In the genomic region with DNA sequence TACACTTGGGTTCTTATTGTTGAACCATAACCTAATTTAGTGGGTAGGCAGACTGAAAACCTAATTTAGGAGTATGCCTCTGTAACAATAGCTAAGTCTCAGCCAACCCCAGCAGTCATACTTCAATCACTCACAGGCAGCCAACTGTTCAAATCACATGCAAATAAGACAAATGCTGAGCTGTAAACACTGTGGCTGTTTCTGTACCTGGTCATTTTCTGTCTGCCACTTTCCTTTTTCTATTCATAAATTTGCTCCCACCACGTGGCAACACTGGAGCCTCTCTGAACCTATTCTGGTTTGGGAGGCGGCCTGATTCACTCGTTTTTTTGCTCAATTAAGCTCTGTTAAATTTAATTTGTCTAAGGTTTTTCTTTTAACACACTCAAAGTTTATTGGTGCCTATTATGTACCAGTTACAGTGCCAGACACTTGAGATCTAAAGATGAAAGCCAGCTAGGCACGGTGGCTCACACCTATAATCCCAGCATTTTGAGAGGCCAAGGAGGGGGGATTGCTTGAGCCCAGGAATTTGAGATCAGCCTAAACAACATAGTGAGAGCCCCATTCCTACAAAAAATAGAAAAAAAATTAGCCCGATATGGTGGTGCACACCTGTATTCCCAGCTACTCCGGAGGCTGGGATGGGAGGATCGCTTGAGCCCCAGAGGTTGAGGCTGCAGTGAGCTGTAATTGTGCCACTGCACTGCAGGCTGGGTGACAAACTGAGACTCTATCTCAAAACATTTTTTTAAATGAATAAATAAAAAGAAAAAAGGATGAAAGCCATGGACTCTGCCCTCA, we compare ENCODE assay signal across 19 cellular contexts. TPM values are rescaled to one million over a fixed set of nuclear protein-coding genes. Genes with fewer than 3 reads are reported as not detected.
DNase-seq lines count a peak whose midpoint lies in the region; ATAC-seq, FAIRE-seq and TF ChIP-seq lines count a peak whose summit lies in the region.
"Had no signal": no experiment of that assay in that cellular context is flagged by ENCODE, and none has a peak within 500 bp of the region (broad histone marks: within the 10 kb centered on the region; RNA-seq: fewer than 3 reads in every experiment).

No MANE protein-coding gene starts in this region.

- H2BK120ac ChIP-seq in H9 (ENCODE audit: low read depth, low read length, poor library complexity, severe bottlenecking) (no peak overlapping the region), H1 (replicated peaks; ENCODE audit: low read depth, low read length) (no peak overlapping the region), trophoblast cell (ENCODE audit: insufficient read depth, low read length, poor library complexity) (no peak overlapping the region)

- H2BK5ac ChIP-seq in H9 (ENCODE audit: insufficient read length, low read length) (no peak overlapping the region), H1 (ENCODE audit: low read depth, low read length) (no peak overlapping the region), trophoblast cell (ENCODE audit: low read depth, low read length, poor library complexity) (no peak overlapping the region)

- H3K23ac ChIP-seq in H9 (ENCODE audit: insufficient read length, low read depth, low read length) (no peak overlapping the region), H1 (ENCODE audit: insufficient read length) (no peak overlapping the region), trophoblast cell (ENCODE audit: low read length) (no peak overlapping the region)

- no peak overlapping the region for H3K27ac Mint-ChIP-seq in H9
- H3K27ac Mint-ChIP-seq: T-helper 2 cell treated with Interferon-gamma antibody and Interleukin-4, amounts not matched to agents 5 μg/mL and 100 μg/mL, for 36 hours had no signal

- H3K27me3 Mint-ChIP-seq in H9 (ENCODE audit: low read depth) = peaks cover 3% of the 10 kb centered on the region

- H4K91ac ChIP-seq in H9 (ENCODE audit: insufficient read length, low read depth, low read length) (no peak overlapping the region), H1 (replicated peaks; ENCODE audit: insufficient read length, low read length) (no peak overlapping the region), trophoblast cell (ENCODE audit: low read depth, low read length) (no peak overlapping the region)

- H3K4ac ChIP-seq in H9 (ENCODE audit: low read depth, low read length) = no peak overlapping the region
- H3K4ac ChIP-seq in H1 (replicated peaks; ENCODE audit: insufficient read length, low read depth, low read length) = no peak overlapping the region
- H3K4ac ChIP-seq in trophoblast cell (ENCODE audit: low read depth, low read length) = no peak overlapping the region

- H3K23me2 ChIP-seq in H9 (ENCODE audit: insufficient read length, low read depth, low read length, poor library complexity, severe bottlenecking) (no peaks in the 10 kb centered on the region), H1 (ENCODE audit: low read depth, low read length) (no peaks in the 10 kb centered on the region)

- H4K8ac ChIP-seq in H9 (replicated peaks; ENCODE audit: insufficient read length, low read depth, low read length) (no peak overlapping the region), H1 (ENCODE audit: extremely low read depth, insufficient read depth, low read length) (no peak overlapping the region), trophoblast cell (ENCODE audit: low read depth, low read length) (no peak overlapping the region)

- no peak for TF ChIP-seq POLR2A in H1 (IDR thresholded peaks at IDR 0.05; ENCODE audit: control extremely low read depth in 1 of 2, low read depth in 2 of 2, low read length in 2 of 2)

- FAIRE-seq in H1 (lab: Jason Lieb, UNC) = no peak
- FAIRE-seq: H54, K562 had no signal

- H3K4me1 ChIP-seq in H9 (ENCODE audit: insufficient read depth, low read length) (peaks cover 3% of the 10 kb centered on the region; the same call in 1 of the 2 replicates), H1 (replicated peaks in 1 of 4; ENCODE audit: control insufficient read depth in 3 of 4, insufficient read depth in 4 of 4, low read length in 3 of 4) (peaks cover 0 to 5% (median 4%) of the 10 kb centered on the region in 4 experiments; a peak in 5 of 7 replicates), trophoblast cell (ENCODE audit: control insufficient read depth in 1 of 2, insufficient read depth in 2 of 2, low read length in 2 of 2) (peaks cover 11 to 15% of the 10 kb centered on the region in 2 experiments)

- H2AFZ ChIP-seq in H9 (ENCODE audit: low read length) (no peak overlapping the region), H1 (ENCODE audit: low read length) (peak overlapping the region; percentile 65; the same call in 1 of the 2 replicates), trophoblast cell (ENCODE audit: insufficient read depth, low read length, poor library complexity) (no peak overlapping the region)

- H3K27ac ChIP-seq in H9 (ENCODE audit: insufficient read length, low read depth, low read length) (no peak overlapping the region), H1 (ENCODE audit: low read depth, low read length) (no peak overlapping the region), trophoblast cell (ENCODE audit: low read depth, low read length) (no peak overlapping the region)

- no peak overlapping the region for H3K4me3 ChIP-seq in H1 (ENCODE audit: extremely low read depth in 1 of 4, insufficient read depth in 2 of 4, low read depth in 3 of 4, low read length in 4 of 4)
- no peak overlapping the region for H3K4me3 ChIP-seq in trophoblast cell (ENCODE audit: low read depth, low read length)
- H3K4me3 ChIP-seq in H7 (ENCODE audit: insufficient read depth, low read depth, low read length) = no peak overlapping the region
- H3K4me3 ChIP-seq: K562 had no signal

- peaks cover 2% of the 10 kb centered on the region; the same call in 1 of the 2 replicates for H3K27me3 ChIP-seq in H9 (ENCODE audit: insufficient read depth, low read length)
- no peaks in the 10 kb centered on the region for H3K27me3 ChIP-seq in H1 (replicated peaks in 1 of 4; ENCODE audit: control insufficient read depth in 3 of 4, extremely low read depth in 1 of 4, insufficient read depth in 3 of 4, low read length in 3 of 4)
- H3K27me3 ChIP-seq in trophoblast cell (ENCODE audit: insufficient read depth, low read length) = no peaks in the 10 kb centered on the region
- H3K27me3 ChIP-seq in H7 (ENCODE audit: control insufficient read depth, insufficient read depth, low read length) = no peaks in the 10 kb centered on the region

- H2BK12ac ChIP-seq in H9 (ENCODE audit: insufficient read length, low read depth, low read length) (no peak overlapping the region), H1 (ENCODE audit: low read depth, low read length) (no peak overlapping the region), trophoblast cell (ENCODE audit: low read length) (no peak overlapping the region)

- no peak overlapping the region for H3T11ph ChIP-seq in H9 (ENCODE audit: low read length)

- H3K4me2 ChIP-seq in H9 (ENCODE audit: insufficient read depth, insufficient read length, low read length) (no peak overlapping the region), H1 (ENCODE audit: insufficient read depth in 1 of 2, low read depth in 2 of 2, low read length in 2 of 2) (no peak overlapping the region), trophoblast cell (ENCODE audit: low read length) (no peak overlapping the region)
- H3K4me2 ChIP-seq: SK-N-SH had no signal

- no peak overlapping the region for H4K12ac ChIP-seq in trophoblast cell (ENCODE audit: low read depth, low read length)

- no peaks in the 10 kb centered on the region for H3K9me3 Mint-ChIP-seq in H9
- H3K9me3 Mint-ChIP-seq: T-helper 2 cell treated with Interferon-gamma antibody and Interleukin-4, amounts not matched to agents 5 μg/mL and 100 μg/mL, for 36 hours had no signal

- TF ChIP-seq CTCF in H9 (conservative IDR thresholded peaks at IDR 0.05) (no peak), H1 (IDR thresholded peaks at IDR 0.05; ENCODE audit: control extremely low read depth in 1 of 3, insufficient read depth in 1 of 3, low read depth in 1 of 3, low read length in 3 of 3) (no peak)

- H4K20me1 ChIP-seq in H9 (ENCODE audit: control insufficient read depth, insufficient read depth, insufficient read length) = no peaks in the 10 kb centered on the region
- H4K20me1 ChIP-seq in H1 (replicated peaks in 1 of 2; ENCODE audit: control insufficient read depth in 1 of 2, insufficient read depth in 2 of 2, low read length in 2 of 2) = no peaks in the 10 kb centered on the region

- H3K14ac ChIP-seq in H9 (ENCODE audit: insufficient read depth, low read length) (no peak overlapping the region), H1 (ENCODE audit: insufficient read length) (no peak overlapping the region), trophoblast cell (ENCODE audit: low read length) (no peak overlapping the region)

- H3K18ac ChIP-seq in H9 (ENCODE audit: insufficient read length, low read depth, low read length) = no peak overlapping the region
- no peak overlapping the region for H3K18ac ChIP-seq in H1 (ENCODE audit: extremely low read depth, low read length)
- H3K18ac ChIP-seq in trophoblast cell (ENCODE audit: low read length) = no peak overlapping the region

- H3K56ac ChIP-seq in H9 (ENCODE audit: insufficient read length, low read depth, low read length) = no peak overlapping the region
- H3K56ac ChIP-seq in H1 (replicated peaks; ENCODE audit: insufficient read length, low read depth, low read length) = no peak overlapping the region

- peak; percentile 82 for ATAC-seq in GM18867 (IDR thresholded peaks at IDR 0.05; ENCODE audit: unreplicated experiment)

- H3K9me3 ChIP-seq in H9 (ENCODE audit: control insufficient read depth, low read depth, low read length) (no peaks in the 10 kb centered on the region), H1 (ENCODE audit: insufficient read depth in 2 of 2, low read depth in 1 of 2, low read length in 1 of 2) (no peaks in the 10 kb centered on the region), trophoblast cell (ENCODE audit: insufficient read depth, low read depth, low read length) (peaks cover 2% of the 10 kb centered on the region)
- H3K9me3 ChIP-seq: SK-N-SH had no signal

- H3K4me3 Mint-ChIP-seq in H9 = no peak overlapping the region
- H3K4me3 Mint-ChIP-seq: T-helper 2 cell treated with Interferon-gamma antibody and Interleukin-4, amounts not matched to agents 5 μg/mL and 100 μg/mL, for 36 hours had no signal

- H2AK5ac ChIP-seq in H9 (ENCODE audit: insufficient read length, low read length) (no peak overlapping the region), H1 (ENCODE audit: low read depth, low read length) (no peak overlapping the region), trophoblast cell (ENCODE audit: low read length) (no peak overlapping the region)

- H3K36me3 ChIP-seq in H1 (ENCODE audit: control insufficient read depth in 2 of 4, insufficient read depth in 4 of 4, low read length in 3 of 4) (no peaks in the 10 kb centered on the region), trophoblast cell (ENCODE audit: control insufficient read depth in 1 of 2, insufficient read depth in 2 of 2, low read length in 2 of 2) (no peaks in the 10 kb centered on the region), H7 (replicated peaks; ENCODE audit: control insufficient read depth, insufficient read depth, low read length) (no peaks in the 10 kb centered on the region)

- peaks cover 20% of the 10 kb centered on the region in 2 experiments for H3K4me1 Mint-ChIP-seq in H9

- no peak overlapping the region for H2BK15ac ChIP-seq in H9 (ENCODE audit: low read depth, low read length)
- H2BK15ac ChIP-seq in H1 (ENCODE audit: low read length) = no peak overlapping the region

- peak; percentile 1 for DNase-seq in H9
- peak; percentile 71 to 85 for DNase-seq in NCI-H526 (lab: John Stamatoyannopoulos, UW)
- DNase-seq in H1 (ENCODE audit: low read depth in 1 of 2, low spot score in 2 of 2) = no peak
- no peak for DNase-seq in trophoblast cell
- DNase-seq in H7 = no peak
- no peak for DNase-seq in SHP77 (lab: John Stamatoyannopoulos, UW)
- DNase-seq: C1 segment of cervical spinal cord, DMS79, MV-4-11, NCI-H1436 treated with DMSO at 0.1 percent for 48 hours, NCI-H2029 treated with DMSO at 0.1 percent for 48 hours, NCI-H2171, OCI-M1, Right ventricle myocardium superior, SK-N-SH had no signal

- no peaks in the 10 kb centered on the region for H3K79me2 ChIP-seq in H9 (ENCODE audit: insufficient read depth, low read length)
- H3K79me2 ChIP-seq in H1 (ENCODE audit: control insufficient read depth in 1 of 2, insufficient read depth in 2 of 2, low read length in 2 of 2) = no peaks in the 10 kb centered on the region
- H3K79me2 ChIP-seq in trophoblast cell (ENCODE audit: control insufficient read depth, insufficient read depth, low read length, poor library complexity) = no peaks in the 10 kb centered on the region

- H3K79me1 ChIP-seq in H9 (ENCODE audit: insufficient read depth, low read depth, low read length, poor library complexity, severe bottlenecking) (no peaks in the 10 kb centered on the region), H1 (ENCODE audit: low read depth, low read length) (no peaks in the 10 kb centered on the region), trophoblast cell (ENCODE audit: low read length) (peaks cover 6% of the 10 kb centered on the region)

- WGBS in H9 (ENCODE audit: extremely low coverage, insufficient read length, low lambda C conversion rate) = no CpG with 5 or more reads among the region's 7 CpGs
- WGBS in H1 (ENCODE audit: extremely low coverage in 1 of 2, insufficient coverage in 1 of 2, insufficient read length in 1 of 2, insufficient replicate concordance in 2 of 2, low coverage in 1 of 2, low lambda C conversion rate in 2 of 2, missing lambda C conversion rate in 1 of 2), 2 experiments = 84% methylated on average over 7 of the region's 7 CpGs; no CpG with 5 or more reads in 1 of the 2 experiments
- no CpG with 5 or more reads among the region's 7 CpGs for WGBS in trophoblast cell (ENCODE audit: extremely low coverage, insufficient coverage, insufficient read length)

- TF ChIP-seq EP300 in H1 (IDR thresholded peaks at IDR 0.05; ENCODE audit: borderline replicate concordance in 1 of 2, low read depth in 2 of 2, low read length in 2 of 2) = no peak

- POLR2A ChIA-PET in H1 (lab: Charles Lee; ENCODE audit: partially characterized antibody) = interaction anchor here (0.8 to 1.4 kb wide), 5 partner anchors 10 to 327 kb away, joined by 3 to 4 read pairs (median 3); no protein-coding TSS in a partner anchor

- no peak for TF ChIP-seq RAD21 in H1 (IDR thresholded peaks at IDR 0.05 in 1 of 2, conservative IDR thresholded peaks at IDR 0.05 in 1 of 2; ENCODE audit: low read depth in 2 of 2, low read length in 2 of 2)

- H2BK20ac ChIP-seq in H9 (ENCODE audit: low read depth, low read length, poor library complexity, severe bottlenecking) = no peak overlapping the region
- H2BK20ac ChIP-seq in H1 (ENCODE audit: low read length) = no peak overlapping the region

- no peak overlapping the region for H4K5ac ChIP-seq in H9 (ENCODE audit: insufficient read length, low read depth, low read length)
- H4K5ac ChIP-seq in H1 (ENCODE audit: insufficient read length, low read depth, low read length) = no peak overlapping the region

- H3K36me3 Mint-ChIP-seq in H9 (ENCODE audit: insufficient read depth in 1 of 3, low read depth in 3 of 3) = no peaks in the 10 kb centered on the region

- no peak overlapping the region for H3K9ac ChIP-seq in H9 (ENCODE audit: extremely low read depth, insufficient read length, low read length)
- H3K9ac ChIP-seq in H1 (replicated peaks in 1 of 4; ENCODE audit: extremely low read depth in 1 of 4, low read depth in 3 of 4, low read length in 3 of 4) = no peak overlapping the region
- no peak overlapping the region for H3K9ac ChIP-seq in trophoblast cell (ENCODE audit: low read length)
- H3K9ac ChIP-seq: SK-N-SH had no signal

- CTCF ChIA-PET in H1 (lab: Charles Lee; ENCODE audit: partially characterized antibody) = interaction anchor here (0.5 to 3.6 kb wide), 20 partner anchors 10 to 243 kb away, joined by 3 to 22 read pairs (median 4); no protein-coding TSS in a partner anchor

RNA-seq across cellular contexts. Expression of gene THNSL2, which starts 41.1 kb away (rescaled TPM):
- total RNA-seq in H9 (2021) = 4.3 and 4.5 TPM in 2 replicates
- total RNA-seq in H1 (2021; fragmentation: NEBNext Ultra II Directional; extraction: Animal tissue kit (Norgen Biotek cat#: 25700)) = 4.6 TPM in 2 replicates
- polyA plus RNA-seq in H1 (2011; rRNA removed) = 7.0 and 8.0 TPM in 2 replicates
- 9.4 TPM for polyA plus RNA-seq in H1 (2011; cell fraction: cytosol; rRNA removed)
- 16.0 TPM for polyA plus RNA-seq in H1 (2011; cell fraction: nucleus; rRNA removed)
- polyA plus RNA-seq in H1 (2012, experiment 1 of 2) = 5.5 to 9.6 TPM (median 7.8 TPM) in 4 replicates
- polyA plus RNA-seq in H1 (2012, experiment 2 of 2) = 5.1 TPM
- polyA plus RNA-seq in H1 (2013, experiment 1 of 2) = 3.4 TPM
- 3.7 TPM for polyA plus RNA-seq in H1 (2013, experiment 2 of 2)
- polyA minus RNA-seq in H1 (2011; rRNA and poly(A)+ RNA removed) = 6.5 and 10.5 TPM in 2 replicates
- 3.9 TPM for polyA minus RNA-seq in H1 (2011; cell fraction: cytosol; rRNA and poly(A)+ RNA removed)
- 10.5 TPM for polyA minus RNA-seq in H1 (2011; cell fraction: nucleus; rRNA and poly(A)+ RNA removed)
- 6.3 and 7.0 TPM in 2 replicates for polyA plus RNA-seq in trophoblast cell (2013)
- total RNA-seq in H7 (2014; rRNA removed; shearing (Covaris generic)) = 9.6 and 12.7 TPM in 2 replicates
- total RNA-seq: K562 had no signal
- polyA plus RNA-seq: K562, SK-N-SH had no signal

Comparison
In these comparisons a context has a peak if more than half of its experiments do, and no peak if none do; other contexts are left out.
1. DNase-seq: peak in H9 (single experiment) and NCI-H526 (2 of 2); none in H1 (0 of 2), trophoblast cell (0 of 2), H7 (single experiment) and SHP77 (0 of 2).